Comparison of ENCODE assay signal across 8 cellular contexts in genomic region chr3:150703756-150704344, GRCh38. TPM values are rescaled to one million over a fixed set of nuclear protein-coding genes. Genes with fewer than 3 reads are reported as not detected.
A peak's percentile ranks its signal among the peaks of the same experiment; 100 is the strongest.
DNase-seq lines count a peak whose midpoint lies in the region; ATAC-seq and TF ChIP-seq lines count a peak whose summit lies in the region.

Gene ERICH6 (minus strand): TSS chr3:150703920. CDS start chr3:150703898, 22 bp downstream.

- peaks cover 23% of the 10 kb centered on the region for H3K4me1 Mint-ChIP-seq in CD8-positive, alpha-beta T cell (ENCODE audit: low read depth)
- peaks cover 32% of the 10 kb centered on the region for H3K4me1 Mint-ChIP-seq in activated CD8-positive, alpha-beta T cell treated with anti-CD3 and anti-CD28 coated beads, Interleukin-2, amount 10 ng/mL, durations not matched to agents 7 days and 5 days (ENCODE audit: low read depth)

- POLR2A ChIA-PET in CD8-positive, alpha-beta T cell (lab: Charles Lee): interaction anchor here (0.6 to 3.4 kb wide), 10 partner anchors 17 to 499 kb away, joined by 3 to 45 read pairs (median 4); partner anchors contain the start of genes EIF2A, SELENOT, SERP1 and SIAH2
- POLR2A ChIA-PET in activated CD8-positive, alpha-beta T cell treated with anti-CD3 and anti-CD28 coated beads, Interleukin-2, amount 10 ng/mL, durations not matched to agents 7 days and 5 days (lab: Charles Lee): interaction anchor here (0.7 to 3.4 kb wide), 12 partner anchors 8 to 295 kb away, joined by 3 to 31 read pairs (median 6); partner anchors contain the start of genes EIF2A, SELENOT, SERP1 and SIAH2

- peak within 1 kb of the TSS; percentile 94 for H3K27ac Mint-ChIP-seq in CD8-positive, alpha-beta T cell
- peak within 1 kb of the TSS; percentile 99 for H3K27ac Mint-ChIP-seq in activated CD8-positive, alpha-beta T cell treated with anti-CD3 and anti-CD28 coated beads, Interleukin-2, amount 10 ng/mL, durations not matched to agents 7 days and 5 days

- peaks cover 9% of the 10 kb centered on the region for H3K4me1 ChIP-seq in CD8-positive, alpha-beta T cell (ENCODE audit: insufficient read depth, low read length)

- H3K27me3 Mint-ChIP-seq in CD8-positive, alpha-beta T cell (ENCODE audit: low read depth): no peaks in the 10 kb centered on the region
- peaks cover 5% of the 10 kb centered on the region for H3K27me3 Mint-ChIP-seq in activated CD8-positive, alpha-beta T cell treated with anti-CD3 and anti-CD28 coated beads, Interleukin-2, amount 10 ng/mL, durations not matched to agents 7 days and 5 days (ENCODE audit: low read depth)

- peaks cover 25% of the 10 kb centered on the region for H3K36me3 Mint-ChIP-seq in CD8-positive, alpha-beta T cell
- peaks cover 17% of the 10 kb centered on the region for H3K36me3 Mint-ChIP-seq in activated CD8-positive, alpha-beta T cell treated with anti-CD3 and anti-CD28 coated beads, Interleukin-2, amount 10 ng/mL, durations not matched to agents 7 days and 5 days (ENCODE audit: low read depth)

- peak within 1 kb of the TSS; percentile 83 for H3K27ac ChIP-seq in CD8-positive, alpha-beta T cell (ENCODE audit: low read depth, low read length)

- H3K4me3 Mint-ChIP-seq in CD8-positive, alpha-beta T cell: peak within 1 kb of the TSS; percentile 96
- H3K4me3 Mint-ChIP-seq in activated CD8-positive, alpha-beta T cell treated with anti-CD3 and anti-CD28 coated beads, Interleukin-2, amount 10 ng/mL, durations not matched to agents 7 days and 5 days: peak within 1 kb of the TSS; percentile 95

- H3K27me3 ChIP-seq in CD8-positive, alpha-beta T cell (ENCODE audit: insufficient read depth, low read length): no peaks in the 10 kb centered on the region

- intact Hi-C loops in CD8-positive, alpha-beta T cell (cut with DNase I, micrococcal nuclease): loop anchor here (1.0 to 5.0 kb wide), 7 partner anchors 58 to 296 kb away; partner anchors contain the start of genes EIF2A (in 2 of the 2), SELENOT (in 2 of the 2), SERP1 (in 2 of the 2) and SIAH2 (in 2 of the 2)

- ATAC-seq in CD8-positive, alpha-beta T cell: peak; percentile 77
- peak; percentile 98 for ATAC-seq in GM19438 (IDR thresholded peaks at IDR 0.05; ENCODE audit: low read depth, unreplicated experiment)
- ATAC-seq in HG03571 (IDR thresholded peaks at IDR 0.05; ENCODE audit: unreplicated experiment): peak; percentile 99
- peak; percentile 95 for ATAC-seq in activated CD8-positive, alpha-beta T cell treated with anti-CD3 and anti-CD28 coated beads, Interleukin-2, amount 10 ng/mL, durations not matched to agents 7 days and 5 days

- peaks cover 4% of the 10 kb centered on the region for H3K9me3 Mint-ChIP-seq in CD8-positive, alpha-beta T cell
- no peaks in the 10 kb centered on the region for H3K9me3 Mint-ChIP-seq in activated CD8-positive, alpha-beta T cell treated with anti-CD3 and anti-CD28 coated beads, Interleukin-2, amount 10 ng/mL, durations not matched to agents 7 days and 5 days (ENCODE audit: insufficient read depth)

- no peak for TF ChIP-seq CTCF in CD8-positive, alpha-beta T cell (IDR thresholded peaks at IDR 0.05)

- H3K36me3 ChIP-seq in CD8-positive, alpha-beta T cell (ENCODE audit: insufficient read depth, low read length): no peaks in the 10 kb centered on the region

- no peaks in the 10 kb centered on the region for H3K9me3 ChIP-seq in CD8-positive, alpha-beta T cell (ENCODE audit: low read length)

- H3K4me3 ChIP-seq in CD8-positive, alpha-beta T cell (ENCODE audit: low read depth, low read length): peak within 1 kb of the TSS; percentile 69

- CTCF ChIA-PET in CD8-positive, alpha-beta T cell (lab: Charles Lee): interaction anchor here (0.9 kb wide), 1 partner anchor 154 kb away, joined by 3 read pairs; no protein-coding TSS in a partner anchor
- CTCF ChIA-PET in activated CD8-positive, alpha-beta T cell treated with anti-CD3 and anti-CD28 coated beads, Interleukin-2, amount 10 ng/mL, durations not matched to agents 7 days and 5 days (lab: Charles Lee): interaction anchor here (0.6 to 1.8 kb wide), 5 partner anchors 17 to 75 kb away, joined by 3 to 6 read pairs (median 3); no protein-coding TSS in a partner anchor

- peak; percentile 61 to 83 (median 71) for DNase-seq in CD8-positive, alpha-beta T cell
- DNase-seq in NCI-H774 (lab: John Stamatoyannopoulos, UW): peak; percentile 95
- peak; percentile 92 for DNase-seq in activated CD8-positive, alpha-beta T cell treated with anti-CD3 and anti-CD28 coated beads, Interleukin-2, amount 10 ng/mL, durations not matched to agents 7 days and 5 days
- peak; percentile 55 for DNase-seq in effector CD8-positive, alpha-beta T cell (lab: John Stamatoyannopoulos, UW)
- DNase-seq in medulla oblongata (ENCODE audit: extremely low spot score): peak; percentile 91
- peak; percentile 64 for DNase-seq in stimulated activated CD8-positive, alpha-beta memory T cell treated with anti-CD3 and anti-CD28 coated beads, Interleukin-12 subunit alpha, Interleukin-12 subunit beta, amount 100 ng/mL, for 1 hour (ENCODE audit: low read depth)

RNA-seq across cellular contexts. Expression of gene ERICH6, which starts in this region (rescaled TPM):
- under 1 TPM; 0.28 to 0.52 TPM for total RNA-seq in CD8-positive, alpha-beta T cell
- under 1 TPM; 0.21 to 0.60 TPM for total RNA-seq in activated CD8-positive, alpha-beta T cell treated with anti-CD3 and anti-CD28 coated beads, Interleukin-2, amount 10 ng/mL, durations not matched to agents 7 days and 5 days

Comparison
In these comparisons a context has a peak if more than half of its experiments do, and no peak if none do; other contexts are left out.
1. Peak in every context shown above with its lines: DNase-seq, ATAC-seq, H3K4me3 ChIP-seq and H3K27ac ChIP-seq.
2. Peak in DNase-seq, ATAC-seq, H3K4me3 ChIP-seq and H3K27ac ChIP-seq in CD8-positive, alpha-beta T cell; RNA of the gene not detected or under 1 TPM.
3. Peak in DNase-seq and ATAC-seq in activated CD8-positive, alpha-beta T cell treated with anti-CD3 and anti-CD28 coated beads, Interleukin-2, amount 10 ng/mL, durations not matched to agents 7 days and 5 days; RNA of the gene not detected or under 1 TPM.